Comparison of ENCODE assay signal across 8 cellular contexts in the genomic region with DNA sequence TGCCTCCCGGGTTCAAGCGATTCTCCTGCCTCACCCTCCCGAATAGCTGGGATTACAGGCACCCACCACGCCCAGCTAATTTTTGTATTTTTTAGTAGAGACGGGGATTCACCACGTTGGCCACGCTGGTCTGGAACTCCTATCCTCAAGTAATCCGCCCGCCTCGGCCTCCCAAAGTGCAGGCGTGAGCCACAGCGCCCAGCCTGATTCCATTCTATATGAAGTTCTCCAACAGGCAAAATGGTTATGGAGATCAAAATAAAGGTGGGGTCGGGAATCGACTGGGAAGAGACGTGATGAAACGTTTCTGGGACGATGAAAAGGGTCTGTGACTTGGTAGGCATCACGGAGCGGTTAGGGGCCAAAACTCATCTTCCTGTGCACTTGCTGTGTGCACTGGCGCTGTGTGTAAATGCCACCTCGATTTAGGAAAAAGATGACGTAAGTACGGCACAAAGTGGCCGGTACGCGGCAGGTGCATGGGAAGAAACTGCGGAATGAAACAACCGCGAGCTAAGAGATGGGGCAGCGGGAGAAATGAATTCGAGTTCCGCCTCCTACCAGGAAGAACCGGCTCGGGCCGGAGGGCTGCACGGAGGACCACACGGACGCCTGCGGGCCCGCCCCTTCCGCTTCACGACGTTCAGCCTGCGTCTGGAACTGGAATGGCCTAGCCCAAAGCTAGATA. TPM values are rescaled to one million over a fixed set of nuclear protein-coding genes. Genes with fewer than 3 reads are reported as not detected.
DNase-seq lines count a peak whose midpoint lies in the region; ATAC-seq and TF ChIP-seq lines count a peak whose summit lies in the region.

No MANE protein-coding gene starts in this region.

- peaks cover 36% of the 10 kb centered on the region for H4K20me1 ChIP-seq in PC-9 (ENCODE audit: insufficient read depth)

- H3K27ac ChIP-seq in HUES48 (ENCODE audit: low read depth, low read length) = peak overlapping the region; percentile 99
- peak overlapping the region; percentile 96 for H3K27ac ChIP-seq in PC-9
- H3K27ac ChIP-seq in esophagus (ENCODE audit: low read depth in 2 of 2, low read length in 1 of 2) = peak overlapping the region; percentile 98 to 100
- H3K27ac ChIP-seq in muscle layer of colon (ENCODE audit: low read depth, low read length) = peak overlapping the region; percentile 94

- H3K4me1 Mint-ChIP-seq in activated T-cell treated with anti-CD3 and anti-CD28 coated beads, Interleukin-2, amount 50 U/mL, for 24 hours (ENCODE audit: low read depth) = peaks cover 41% of the 10 kb centered on the region

- H3K9me3 ChIP-seq in HUES48 (ENCODE audit: control insufficient read depth, insufficient read depth, low read length) (no peaks in the 10 kb centered on the region), PC-9 (ENCODE audit: insufficient read depth, low read depth) (no peaks in the 10 kb centered on the region), esophagus (ENCODE audit: control insufficient read depth in 2 of 2, insufficient read depth in 1 of 2, low read depth in 1 of 2, low read length in 1 of 2) (no peaks in the 10 kb centered on the region), muscle layer of colon (ENCODE audit: low read length) (no peaks in the 10 kb centered on the region)

- H3K27ac Mint-ChIP-seq in activated T-cell treated with anti-CD3 and anti-CD28 coated beads, Interleukin-2, amount 50 U/mL, for 24 hours = peak overlapping the region; percentile 98

- peak; percentile 65 for ATAC-seq in GM21381 (IDR thresholded peaks at IDR 0.05; ENCODE audit: unreplicated experiment)

- peaks cover 83% of the 10 kb centered on the region for H3K79me2 ChIP-seq in PC-9 (ENCODE audit: low read depth)

- H3K9me2 ChIP-seq in PC-9 (ENCODE audit: insufficient read depth) = no peaks in the 10 kb centered on the region

- H3K36me3 Mint-ChIP-seq in activated T-cell treated with anti-CD3 and anti-CD28 coated beads, Interleukin-2, amount 50 U/mL, for 24 hours (ENCODE audit: low read depth) = peaks cover 71% of the 10 kb centered on the region

- H3K4me1 ChIP-seq in HUES48 (ENCODE audit: control insufficient read depth, insufficient read depth, low read length) (peaks cover 14% of the 10 kb centered on the region), PC-9 (replicated peaks; ENCODE audit: insufficient read depth) (peaks cover 10% of the 10 kb centered on the region), esophagus (ENCODE audit: control insufficient read depth in 2 of 2, insufficient read depth in 2 of 2, low read length in 1 of 2) (peaks cover 0 to 6% of the 10 kb centered on the region in 2 donors), muscle layer of colon (ENCODE audit: insufficient read depth, low read length) (peaks cover 21% of the 10 kb centered on the region)

- H3K4me3 ChIP-seq in HUES48 (ENCODE audit: low read depth, low read length) (peak overlapping the region; percentile 97), PC-9 (peak overlapping the region; percentile 99), esophagus (ENCODE audit: low read depth in 1 of 2, low read length in 2 of 2) (peak overlapping the region; percentile 71 to 98), muscle layer of colon (ENCODE audit: low read depth in 1 of 2, low read length in 2 of 2) (peak overlapping the region; percentile 60 to 100)

- H3K36me3 ChIP-seq in HUES48 (ENCODE audit: control insufficient read depth, insufficient read depth, low read length) (peaks cover 26% of the 10 kb centered on the region), PC-9 (ENCODE audit: low read depth) (peaks cover 18% of the 10 kb centered on the region), esophagus (ENCODE audit: control insufficient read depth in 2 of 2, insufficient read depth in 2 of 2, low read length in 1 of 2) (peaks cover 0 to 3% of the 10 kb centered on the region in 2 donors), muscle layer of colon (ENCODE audit: insufficient read depth, low read length) (no peaks in the 10 kb centered on the region)

- no peaks in the 10 kb centered on the region for H3K27me3 Mint-ChIP-seq in activated T-cell treated with anti-CD3 and anti-CD28 coated beads, Interleukin-2, amount 50 U/mL, for 24 hours

- no peak for TF ChIP-seq CTCF in PC-9 (conservative IDR thresholded peaks at IDR 0.05)

- DNase-seq in COLO829 (ENCODE audit: low spot score) (peak; percentile 86), PC-9 (peak; percentile 81 to 91)
- peak; percentile 91 for DNase-seq in activated T-cell treated with anti-CD3 and anti-CD28 coated beads, Interleukin-2, amount 50 U/mL, for 24 hours
- peak; percentile 75 to 80 for DNase-seq in stimulated activated CD8-positive, alpha-beta memory T cell treated with anti-CD3 and anti-CD28 coated beads, Interleukin-7, amount 100 ng/mL, for 1 hour (ENCODE audit: low read depth in 2 of 2)

- H3K4me3 Mint-ChIP-seq in activated T-cell treated with anti-CD3 and anti-CD28 coated beads, Interleukin-2, amount 50 U/mL, for 24 hours = peak overlapping the region; percentile 90

- intact Hi-C loops in PC-9 (cut with micrococcal nuclease; ENCODE audit: unreplicated experiment) = loop anchor here (1.0 to 5.0 kb wide), 10 partner anchors 53 to 638 kb away; a partner anchor contains a TSS

- H3K9me3 Mint-ChIP-seq in activated T-cell treated with anti-CD3 and anti-CD28 coated beads, Interleukin-2, amount 50 U/mL, for 24 hours = no peaks in the 10 kb centered on the region

- peak overlapping the region; percentile 73; the same call in 1 of the 2 replicates for H2AFZ ChIP-seq in PC-9

- H3K9ac ChIP-seq in HUES48 (ENCODE audit: low read depth, low read length) (peak overlapping the region; percentile 98), muscle layer of colon (ENCODE audit: low read length) (peak overlapping the region; percentile 99)

- POLR2A ChIA-PET in PC-9 (lab: Charles Lee; ENCODE audit: unreplicated experiment) = interaction anchor here (0.6 to 0.8 kb wide), 4 partner anchors 69 to 441 kb away, joined by 4 to 7 read pairs (median 6); no protein-coding TSS in a partner anchor

- H3K27me3 ChIP-seq in HUES48 (ENCODE audit: control insufficient read depth, insufficient read depth, low read length) = no peaks in the 10 kb centered on the region
- no peaks in the 10 kb centered on the region for H3K27me3 ChIP-seq in PC-9 (ENCODE audit: insufficient read depth, low read depth)
- no peaks in the 10 kb centered on the region for H3K27me3 ChIP-seq in esophagus (ENCODE audit: control insufficient read depth in 1 of 2, insufficient read depth in 2 of 2, low read length in 2 of 2)
- no peaks in the 10 kb centered on the region for H3K27me3 ChIP-seq in muscle layer of colon (ENCODE audit: control insufficient read depth in 1 of 2, insufficient read depth in 2 of 2, low read length in 2 of 2)

- no TSS peak for BruUV-seq in PC-9 (replicated peaks; lab: Mats Ljungman, UMichigan)

- WGBS in esophagus, 2 donors = 4% methylated on average over 44 of the region's 44 CpGs

- peaks cover 33% of the 10 kb centered on the region for H3F3A ChIP-seq in PC-9 (ENCODE audit: insufficient read depth, low read depth)

- CTCF ChIA-PET in PC-9 (lab: Charles Lee) = interaction anchor here (0.6 to 0.8 kb wide), 4 partner anchors 71 to 434 kb away, joined by 3 to 9 read pairs (median 3); a partner anchor contains a TSS

- peak overlapping the region; percentile 93 for H3K4me2 ChIP-seq in PC-9

RNA-seq across cellular contexts. Expression of a gene that starts 1.6 kb away (rescaled TPM):
- 307 and 340 TPM in 2 replicates for total RNA-seq in PC-9 (2021)
- polyA plus RNA-seq in esophagus = 10 to 100 TPM; 20.5 to 22.3 TPM

RNA-seq across cellular contexts. Expression of a gene that starts 2.6 kb away (rescaled TPM):
- 31.9 and 37.2 TPM in 2 replicates for total RNA-seq in PC-9 (2021)
- polyA plus RNA-seq in esophagus = 10 to 100 TPM in 1 of 2 donors, 1 to 10 TPM in 1; 5.5 to 13.3 TPM

RNA-seq across cellular contexts. Expression of a gene that starts 19.3 kb away (rescaled TPM):
- 1.5 and 1.6 TPM in 2 replicates for total RNA-seq in PC-9 (2021)
- polyA plus RNA-seq in esophagus = 1 to 10 TPM in 1 of 2 donors, under 1 TPM in 1; 0.67 to 1.3 TPM

RNA-seq across cellular contexts. Expression of a gene that starts 31.9 kb away (rescaled TPM):
- 10.6 and 11.6 TPM in 2 replicates for total RNA-seq in PC-9 (2021)
- polyA plus RNA-seq in esophagus = under 1 TPM; 0.06 to 0.10 TPM

RNA-seq across cellular contexts. Expression of a gene that starts 35.0 kb away (rescaled TPM):
- 0.63 and 0.73 TPM in 2 replicates for total RNA-seq in PC-9 (2021)
- under 1 TPM; 0.24 to 0.51 TPM for polyA plus RNA-seq in esophagus

Comparison
In these comparisons a context has a peak if more than half of its experiments do, and no peak if none do; other contexts are left out.
1. Peak in every context shown above with its lines: DNase-seq, ATAC-seq, H3K4me3 ChIP-seq and H3K27ac ChIP-seq.